ENCODE assay signal across 34 cellular contexts in genomic region chr5:26563979-26564378, GRCh38.
DNase-seq lines count a peak whose midpoint lies in the region; ATAC-seq and TF ChIP-seq lines count a peak whose summit lies in the region.
"Had no signal": no experiment of that assay in that cellular context is flagged by ENCODE, and none has a peak within 500 bp of the region (broad histone marks: within the 10 kb centered on the region; RNA-seq: fewer than 3 reads in every experiment).

No MANE protein-coding gene starts in this region.

- H3K27ac ChIP-seq in PC-3 (ENCODE audit: low read length) (0 out of 2 replicates have a peak overlapping the region, but pooled peaks have one; percentile 10), left lung (no peak overlapping the region)
- H3K27ac ChIP-seq: 22Rv1; A549; BLaER1; BLaER1 treated with 17β-estradiol and CSF1 and Interleukin-3, amounts not matched to agents 10 nM and 100 nM; C4-2B had no signal

- 0 out of 2 replicates have a peak overlapping the region, but pooled peaks have one; percentile 24 for H3K4me2 ChIP-seq in PC-3 (ENCODE audit: low read length)
- H3K4me2 ChIP-seq: A549; BLaER1; BLaER1 treated with 17β-estradiol and CSF1 and Interleukin-3, amounts not matched to agents 10 nM and 100 nM had no signal

- H3K4me3 ChIP-seq in PC-3 (ENCODE audit: low read length) (no peak overlapping the region), left lung (no peak overlapping the region)
- H3K4me3 ChIP-seq: A549; BLaER1; BLaER1 treated with 17β-estradiol and CSF1 and Interleukin-3, amounts not matched to agents 10 nM and 100 nM had no signal

- intact Hi-C loops in PC-3 (cut with micrococcal nuclease): no loop called here
- intact Hi-C loops in left lung (cut with DNase I): no loop called here

- no peak overlapping the region for H3K4me3 Mint-ChIP-seq in activated CD8-positive, alpha-beta memory T cell treated with anti-CD3 and anti-CD28 coated beads, Interleukin-2, amount 10 ng/mL, durations not matched to agents 7 days and 5 days
- H3K4me3 Mint-ChIP-seq: B cell; CD14-positive monocyte; CD4-positive, alpha-beta memory T cell; CD4-positive, alpha-beta T cell; CD4-positive, CD25-positive, alpha-beta regulatory T cell; CD8-positive, alpha-beta memory T cell; CD8-positive, alpha-beta T cell had no signal

- no TSS peak for BruUV-seq in PC-3 (replicated peaks; lab: Mats Ljungman, UMichigan)

- H3K9me2 ChIP-seq in PC-3 (replicated peaks; ENCODE audit: low read length): no peaks in the 10 kb centered on the region

- TF ChIP-seq CTCF in PC-3 (conservative IDR thresholded peaks at IDR 0.05; ENCODE audit: low read depth, low read length) (no peak), left lung (IDR thresholded peaks at IDR 0.05) (no peak)

- POLR2A ChIA-PET in PC-3 (lab: Charles Lee; ENCODE audit: unreplicated experiment): no interaction called here

- ATAC-seq in PC-3 (peak; percentile 83), left lung (no peak)
- ATAC-seq in activated CD8-positive, alpha-beta memory T cell treated with anti-CD3 and anti-CD28 coated beads, Interleukin-2, amount 10 ng/mL, durations not matched to agents 7 days and 5 days: no peak
- ATAC-seq: A549; CD8-positive, alpha-beta T cell had no signal

- DNase-seq in DMS53 (lab: John Stamatoyannopoulos, UW) (peak; percentile 23), DMS53 treated with DMSO at 0.1 percent for 48 hours (lab: John Stamatoyannopoulos, UW; ENCODE audit: unreplicated experiment) (no peak), NCI-H82 (lab: John Stamatoyannopoulos, UW) (peak; percentile 29), NCI-H82 treated with DMSO at 0.1 percent for 48 hours (lab: John Stamatoyannopoulos, UW; ENCODE audit: unreplicated experiment) (peak; percentile 1), PC-3 (peak; percentile 53), Kasumi-1 (lab: John Stamatoyannopoulos, UW) (no peak), left lung (no peak)
- DNase-seq in activated CD8-positive, alpha-beta memory T cell treated with anti-CD3 and anti-CD28 coated beads, Interleukin-2, amount 10 ng/mL, durations not matched to agents 7 days and 5 days: no peak
- DNase-seq: 8988T; ACHN; AML-193; BE2C; C1 segment of cervical spinal cord; Caco-2; Calu3; CD4-positive, alpha-beta memory T cell; CD4-positive, alpha-beta T cell; CD4-positive, CD25-positive, alpha-beta regulatory T cell; CD8-positive, alpha-beta memory T cell; CD8-positive, alpha-beta T cell; COR-L47; DMS 273 treated with DMSO at 0.1 percent for 48 hours; DMS153; DMS79; DMS79 treated with DMSO at 0.1 percent for 48 hours; DND-41; EL had no signal

- H4K20me1 ChIP-seq in PC-3 (ENCODE audit: low read length): no peaks in the 10 kb centered on the region
- H4K20me1 ChIP-seq: BLaER1; BLaER1 treated with 17β-estradiol and CSF1 and Interleukin-3, amounts not matched to agents 10 nM and 100 nM had no signal

- H3K27me3 ChIP-seq in PC-3 (ENCODE audit: low read length) (no peaks in the 10 kb centered on the region), left lung (no peaks in the 10 kb centered on the region)
- H3K27me3 ChIP-seq: BE2C; BLaER1; BLaER1 treated with 17β-estradiol and CSF1 and Interleukin-3, amounts not matched to agents 10 nM and 100 nM had no signal

- H3K79me2 ChIP-seq in PC-3 (ENCODE audit: low read length): no peaks in the 10 kb centered on the region

- no peaks in the 10 kb centered on the region for H3K27me3 Mint-ChIP-seq in activated CD8-positive, alpha-beta memory T cell treated with anti-CD3 and anti-CD28 coated beads, Interleukin-2, amount 10 ng/mL, durations not matched to agents 7 days and 5 days
- H3K27me3 Mint-ChIP-seq: B cell; CD4-positive, alpha-beta memory T cell; CD4-positive, alpha-beta T cell; CD4-positive, CD25-positive, alpha-beta regulatory T cell; CD8-positive, alpha-beta memory T cell had no signal

- no peak overlapping the region for H3K9ac ChIP-seq in PC-3 (ENCODE audit: low read length)
- H3K9ac ChIP-seq: BLaER1; BLaER1 treated with 17β-estradiol and CSF1 and Interleukin-3, amounts not matched to agents 10 nM and 100 nM had no signal

- no peaks in the 10 kb centered on the region for H3K4me1 Mint-ChIP-seq in activated CD8-positive, alpha-beta memory T cell treated with anti-CD3 and anti-CD28 coated beads, Interleukin-2, amount 10 ng/mL, durations not matched to agents 7 days and 5 days
- H3K4me1 Mint-ChIP-seq: B cell; CD14-positive monocyte; CD4-positive, alpha-beta memory T cell; CD4-positive, CD25-positive, alpha-beta regulatory T cell; CD8-positive, alpha-beta memory T cell had no signal

- H2AFZ ChIP-seq in PC-3 (ENCODE audit: low read length): no peak overlapping the region

- no peaks in the 10 kb centered on the region for H3K36me3 Mint-ChIP-seq in activated CD8-positive, alpha-beta memory T cell treated with anti-CD3 and anti-CD28 coated beads, Interleukin-2, amount 10 ng/mL, durations not matched to agents 7 days and 5 days
- H3K36me3 Mint-ChIP-seq: CD14-positive monocyte; CD4-positive, alpha-beta memory T cell; CD4-positive, CD25-positive, alpha-beta regulatory T cell; CD8-positive, alpha-beta memory T cell; CD8-positive, alpha-beta T cell had no signal

- no peaks in the 10 kb centered on the region for H3K9me3 ChIP-seq in PC-3 (ENCODE audit: low read length)
- H3K9me3 ChIP-seq in left lung: peaks cover 0 to 21% of the 10 kb centered on the region in 2 donors
- H3K9me3 ChIP-seq: BE2C, Caco-2 had no signal

- CTCF ChIA-PET in PC-3 (lab: Charles Lee): no interaction called here
- CTCF ChIA-PET in activated CD8-positive, alpha-beta memory T cell treated with anti-CD3 and anti-CD28 coated beads, Interleukin-2, amount 10 ng/mL, durations not matched to agents 7 days and 5 days (lab: Charles Lee): no interaction called here

- H3K9me3 Mint-ChIP-seq in activated CD8-positive, alpha-beta memory T cell treated with anti-CD3 and anti-CD28 coated beads, Interleukin-2, amount 10 ng/mL, durations not matched to agents 7 days and 5 days (ENCODE audit: low read depth): peaks cover 10% of the 10 kb centered on the region

- H3K36me3 ChIP-seq in PC-3 (ENCODE audit: low read depth, low read length) (no peaks in the 10 kb centered on the region), left lung (no peaks in the 10 kb centered on the region)
- H3K36me3 ChIP-seq: BE2C; BLaER1; BLaER1 treated with 17β-estradiol and CSF1 and Interleukin-3, amounts not matched to agents 10 nM and 100 nM had no signal

- no peak overlapping the region for H3K27ac Mint-ChIP-seq in activated CD8-positive, alpha-beta memory T cell treated with anti-CD3 and anti-CD28 coated beads, Interleukin-2, amount 10 ng/mL, durations not matched to agents 7 days and 5 days
- H3K27ac Mint-ChIP-seq: B cell; CD14-positive monocyte; CD4-positive, alpha-beta memory T cell; CD4-positive, alpha-beta T cell; CD4-positive, CD25-positive, alpha-beta regulatory T cell; CD8-positive, alpha-beta memory T cell; CD8-positive, alpha-beta T cell had no signal

- H3K4me1 ChIP-seq in PC-3 (ENCODE audit: insufficient read depth, low read length) (no peaks in the 10 kb centered on the region; the same call in 1 of the 2 replicates), left lung (no peaks in the 10 kb centered on the region)
- H3K4me1 ChIP-seq: A549; BE2C; BLaER1; BLaER1 treated with 17β-estradiol and CSF1 and Interleukin-3, amounts not matched to agents 10 nM and 100 nM; Caco-2 had no signal

- no peaks in the 10 kb centered on the region for H3F3A ChIP-seq in PC-3 (ENCODE audit: low read length, unreplicated experiment)

Comparison
In these comparisons a context has a peak if more than half of its experiments do, and no peak if none do; other contexts are left out.
1. DNase-seq: peak in DMS53 (single experiment), NCI-H82 (single experiment), NCI-H82 treated with DMSO at 0.1 percent for 48 hours (single experiment) and PC-3 (single experiment); none in DMS53 treated with DMSO at 0.1 percent for 48 hours (single experiment), activated CD8-positive, alpha-beta memory T cell treated with anti-CD3 and anti-CD28 coated beads, Interleukin-2, amount 10 ng/mL, durations not matched to agents 7 days and 5 days (single experiment), Kasumi-1 (0 of 2) and left lung (0 of 2).